In the genomic region with DNA sequence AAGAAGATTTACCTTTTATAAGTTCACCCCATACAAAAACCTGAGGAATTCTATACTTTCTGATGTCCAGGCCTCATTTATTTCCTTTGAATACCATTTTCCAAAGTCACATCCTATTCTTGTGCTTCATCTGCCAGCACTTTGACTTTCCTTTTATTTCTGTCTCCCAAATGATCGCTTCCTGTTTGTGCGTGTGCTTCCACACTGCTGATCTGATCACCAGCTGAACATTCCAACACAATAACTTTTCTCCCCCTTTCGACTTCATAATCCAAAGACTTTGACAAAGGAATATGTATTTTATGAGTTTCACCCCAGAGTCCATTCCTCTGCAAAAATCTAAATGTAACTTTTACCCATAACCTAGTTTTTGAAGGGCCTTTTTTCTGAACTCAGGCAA, we compare ENCODE assay signal across 2 cellular contexts.
TF ChIP-seq lines count a peak whose summit lies in the region.

No MANE protein-coding gene starts in this region.

TF ChIP-seq in SK-N-SH, 30 proteins besides CTCF, POLR2A, EP300 and RAD21 (continued from another document):
- TF ChIP-seq ZBTB33 (IDR thresholded peaks at IDR 0.05; ENCODE audit: borderline replicate concordance, low read depth): no peak

TF ChIP-seq in SK-N-SH treated with all-trans-retinoic acid at 6 μM for 48 hours, 23 proteins besides CTCF, POLR2A, EP300 and RAD21 (continued from another document):
- TF ChIP-seq OSR1 (CRISPR knock-in tag; IDR thresholded peaks at IDR 0.05) (no peak), ZFP3 (CRISPR knock-in tag; IDR thresholded peaks at IDR 0.05) (no peak), ZNF565 (CRISPR knock-in tag; conservative IDR thresholded peaks at IDR 0.05; ENCODE audit: low read depth) (no peak), GLIS3 (CRISPR knock-in tag; IDR thresholded peaks at IDR 0.05) (no peak), TCF4 (CRISPR knock-in tag; IDR thresholded peaks at IDR 0.05; ENCODE audit: borderline replicate concordance) (no peak), ZC3H10 (CRISPR knock-in tag; IDR thresholded peaks at IDR 0.05) (no peak), CSRNP3 (CRISPR knock-in tag; IDR thresholded peaks at IDR 0.05) (no peak), ARNTL (CRISPR knock-in tag; IDR thresholded peaks at IDR 0.05; ENCODE audit: borderline replicate concordance, low read depth) (no peak), CSDC2 (CRISPR knock-in tag; IDR thresholded peaks at IDR 0.05) (no peak), ZNF8 (CRISPR knock-in tag; IDR thresholded peaks at IDR 0.05) (no peak), TOX (CRISPR knock-in tag; IDR thresholded peaks at IDR 0.05; ENCODE audit: borderline replicate concordance) (no peak)
- TF ChIP-seq, protein P1, sequence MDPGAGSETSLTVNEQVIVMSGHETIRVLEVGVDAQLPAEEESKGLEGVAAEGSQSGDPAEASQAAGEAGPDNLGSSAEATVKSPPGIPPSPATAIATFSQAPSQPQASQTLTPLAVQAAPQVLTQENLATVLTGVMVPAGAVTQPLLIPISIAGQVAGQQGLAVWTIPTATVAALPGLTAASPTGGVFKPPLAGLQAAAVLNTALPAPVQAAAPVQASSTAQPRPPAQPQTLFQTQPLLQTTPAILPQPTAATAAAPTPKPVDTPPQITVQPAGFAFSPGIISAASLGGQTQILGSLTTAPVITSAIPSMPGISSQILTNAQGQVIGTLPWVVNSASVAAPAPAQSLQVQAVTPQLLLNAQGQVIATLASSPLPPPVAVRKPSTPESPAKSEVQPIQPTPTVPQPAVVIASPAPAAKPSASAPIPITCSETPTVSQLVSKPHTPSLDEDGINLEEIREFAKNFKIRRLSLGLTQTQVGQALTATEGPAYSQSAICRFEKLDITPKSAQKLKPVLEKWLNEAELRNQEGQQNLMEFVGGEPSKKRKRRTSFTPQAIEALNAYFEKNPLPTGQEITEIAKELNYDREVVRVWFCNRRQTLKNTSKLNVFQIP (CRISPR knock-in tag; IDR thresholded peaks at IDR 0.05; ENCODE audit: borderline replicate concordance, low read depth): no peak
- TF ChIP-seq, protein P2, sequence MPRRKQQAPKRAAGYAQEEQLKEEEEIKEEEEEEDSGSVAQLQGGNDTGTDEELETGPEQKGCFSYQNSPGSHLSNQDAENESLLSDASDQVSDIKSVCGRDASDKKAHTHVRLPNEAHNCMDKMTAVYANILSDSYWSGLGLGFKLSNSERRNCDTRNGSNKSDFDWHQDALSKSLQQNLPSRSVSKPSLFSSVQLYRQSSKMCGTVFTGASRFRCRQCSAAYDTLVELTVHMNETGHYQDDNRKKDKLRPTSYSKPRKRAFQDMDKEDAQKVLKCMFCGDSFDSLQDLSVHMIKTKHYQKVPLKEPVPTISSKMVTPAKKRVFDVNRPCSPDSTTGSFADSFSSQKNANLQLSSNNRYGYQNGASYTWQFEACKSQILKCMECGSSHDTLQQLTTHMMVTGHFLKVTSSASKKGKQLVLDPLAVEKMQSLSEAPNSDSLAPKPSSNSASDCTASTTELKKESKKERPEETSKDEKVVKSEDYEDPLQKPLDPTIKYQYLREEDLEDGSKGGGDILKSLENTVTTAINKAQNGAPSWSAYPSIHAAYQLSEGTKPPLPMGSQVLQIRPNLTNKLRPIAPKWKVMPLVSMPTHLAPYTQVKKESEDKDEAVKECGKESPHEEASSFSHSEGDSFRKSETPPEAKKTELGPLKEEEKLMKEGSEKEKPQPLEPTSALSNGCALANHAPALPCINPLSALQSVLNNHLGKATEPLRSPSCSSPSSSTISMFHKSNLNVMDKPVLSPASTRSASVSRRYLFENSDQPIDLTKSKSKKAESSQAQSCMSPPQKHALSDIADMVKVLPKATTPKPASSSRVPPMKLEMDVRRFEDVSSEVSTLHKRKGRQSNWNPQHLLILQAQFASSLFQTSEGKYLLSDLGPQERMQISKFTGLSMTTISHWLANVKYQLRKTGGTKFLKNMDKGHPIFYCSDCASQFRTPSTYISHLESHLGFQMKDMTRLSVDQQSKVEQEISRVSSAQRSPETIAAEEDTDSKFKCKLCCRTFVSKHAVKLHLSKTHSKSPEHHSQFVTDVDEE (CRISPR knock-in tag; IDR thresholded peaks at IDR 0.05): no peak
- TF ChIP-seq, protein P3, sequence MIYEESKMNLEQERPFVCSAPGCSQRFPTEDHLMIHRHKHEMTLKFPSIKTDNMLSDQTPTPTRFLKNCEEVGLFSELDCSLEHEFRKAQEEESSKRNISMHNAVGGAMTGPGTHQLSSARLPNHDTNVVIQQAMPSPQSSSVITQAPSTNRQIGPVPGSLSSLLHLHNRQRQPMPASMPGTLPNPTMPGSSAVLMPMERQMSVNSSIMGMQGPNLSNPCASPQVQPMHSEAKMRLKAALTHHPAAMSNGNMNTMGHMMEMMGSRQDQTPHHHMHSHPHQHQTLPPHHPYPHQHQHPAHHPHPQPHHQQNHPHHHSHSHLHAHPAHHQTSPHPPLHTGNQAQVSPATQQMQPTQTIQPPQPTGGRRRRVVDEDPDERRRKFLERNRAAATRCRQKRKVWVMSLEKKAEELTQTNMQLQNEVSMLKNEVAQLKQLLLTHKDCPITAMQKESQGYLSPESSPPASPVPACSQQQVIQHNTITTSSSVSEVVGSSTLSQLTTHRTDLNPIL (CRISPR knock-in tag; IDR thresholded peaks at IDR 0.05; ENCODE audit: low read depth): no peak
